ENCODE assay signal across 8 cellular contexts in the genomic region with DNA sequence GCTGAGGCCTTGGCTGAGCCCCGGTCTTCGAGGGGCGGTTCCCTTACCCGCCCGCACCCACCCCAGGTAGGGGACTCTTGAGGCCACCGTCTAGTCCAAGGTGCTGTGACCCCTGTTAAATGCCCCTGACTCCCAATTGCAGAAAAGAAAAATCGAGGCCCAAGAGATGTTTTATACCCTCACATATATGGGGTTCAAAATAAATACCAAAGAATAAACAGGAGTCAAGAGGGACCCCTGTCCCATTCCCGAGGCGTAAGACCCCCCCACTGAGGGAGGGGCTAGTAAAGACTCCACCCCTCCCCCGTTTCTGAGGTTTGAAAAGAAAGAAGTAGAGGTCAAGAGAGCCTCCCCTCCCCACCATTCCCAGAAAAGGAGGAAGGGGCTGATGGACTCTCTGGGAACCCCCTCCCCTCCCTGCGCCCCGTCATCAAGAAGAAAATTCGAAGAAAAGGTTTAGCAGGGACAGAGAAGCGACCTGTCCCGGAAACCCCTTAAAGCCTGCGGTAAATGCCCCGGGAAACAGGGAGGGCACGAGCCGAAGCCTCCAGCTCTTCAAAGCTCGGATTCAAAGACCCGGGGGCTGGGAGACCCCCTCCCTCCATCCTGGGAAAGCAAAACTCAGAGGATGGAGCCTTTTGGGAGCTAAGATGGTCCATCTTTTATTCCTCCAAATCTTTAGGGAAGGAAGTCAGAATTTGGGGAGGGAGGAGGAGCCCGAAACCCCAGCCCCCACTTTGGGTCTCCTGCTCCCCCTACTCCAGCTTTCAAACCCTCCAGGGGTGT. TPM values are rescaled to one million over a fixed set of nuclear protein-coding genes. Genes with fewer than 3 reads are reported as not detected.
DNase-seq lines count a peak whose midpoint lies in the region; ATAC-seq and TF ChIP-seq lines count a peak whose summit lies in the region.

No MANE protein-coding gene starts in this region.

- peak overlapping the region; percentile 68 for H3K4me2 ChIP-seq in OCI-LY3 (ENCODE audit: low read length)

- H3K9ac ChIP-seq in OCI-LY3 (ENCODE audit: low read length) (peak overlapping the region; percentile 76), iPS-15b (ENCODE audit: low read depth, low read length) (peak overlapping the region; percentile 81), skeletal muscle tissue (ENCODE audit: low read depth in 1 of 3, low read length in 3 of 3) (peak overlapping the region; percentile 93 to 98 (median 98))

- H2AFZ ChIP-seq in OCI-LY3 (ENCODE audit: low read depth, low read length) = peak overlapping the region; percentile 67

- peaks cover 12% of the 10 kb centered on the region; the same call in 1 of the 2 replicates for H4K20me1 ChIP-seq in OCI-LY3 (ENCODE audit: insufficient read depth, low read length)

- 0 to 1% (median 0%) methylated on average over 22 of the region's 22 CpGs for WGBS in adipose tissue, 3 donors

- H3K79me2 ChIP-seq in OCI-LY3 (ENCODE audit: low read length) = peaks cover 5% of the 10 kb centered on the region; the same call in 1 of the 2 replicates

- no peaks in the 10 kb centered on the region for H3K9me3 ChIP-seq in OCI-LY3 (ENCODE audit: insufficient read depth, low read length)
- H3K9me3 ChIP-seq in iPS-15b (ENCODE audit: control insufficient read depth, insufficient read depth, low read length) = no peaks in the 10 kb centered on the region
- no peaks in the 10 kb centered on the region for H3K9me3 ChIP-seq in skeletal muscle tissue (ENCODE audit: control insufficient read depth in 3 of 3, low read length in 3 of 3)

- TF ChIP-seq CTCF in OCI-LY3 (IDR thresholded peaks at IDR 0.05; ENCODE audit: low read depth, low read length) = no peak

- peak; percentile 12 for ATAC-seq in HG02885 (IDR thresholded peaks at IDR 0.05; ENCODE audit: poor library complexity, unreplicated experiment)

- H3K27ac ChIP-seq in OCI-LY3 (ENCODE audit: low read length) = peak overlapping the region; percentile 64
- H3K27ac ChIP-seq in adipose tissue (ENCODE audit: low read depth, low read length) = peak overlapping the region; percentile 65
- peak overlapping the region; percentile 100 for H3K27ac ChIP-seq in skeletal muscle tissue (ENCODE audit: low read depth, low read length)

- peak overlapping the region; percentile 81 for H3K4me3 ChIP-seq in OCI-LY3 (ENCODE audit: low read length)
- H3K4me3 ChIP-seq in iPS-15b (ENCODE audit: low read depth, low read length) = peak overlapping the region; percentile 69
- H3K4me3 ChIP-seq in skeletal muscle tissue (ENCODE audit: low read length in 3 of 3) = peak overlapping the region; percentile 76 to 87 (median 85)

- DNase-seq in activated T-cell treated with anti-CD3 and anti-CD28 coated beads for 4 hours (peak; percentile 38), HT-29 (ENCODE audit: low spot score) (no peak)
- DNase-seq in activated T-cell treated with anti-CD3 and anti-CD28 coated beads, Interleukin-2, amount 50 U/mL, for 1 hour = no peak

- H3K27me3 ChIP-seq in OCI-LY3 (ENCODE audit: low read depth, low read length) = peaks cover 6% of the 10 kb centered on the region
- H3K27me3 ChIP-seq in iPS-15b (ENCODE audit: control insufficient read depth, insufficient read depth, low read length) = no peaks in the 10 kb centered on the region
- no peaks in the 10 kb centered on the region for H3K27me3 ChIP-seq in skeletal muscle tissue (ENCODE audit: control insufficient read depth in 3 of 3, insufficient read depth in 3 of 3, low read length in 3 of 3)

- H3K4me1 ChIP-seq in OCI-LY3 (ENCODE audit: low read length) (peaks cover 13% of the 10 kb centered on the region), iPS-15b (ENCODE audit: control insufficient read depth, insufficient read depth, low read length) (peaks cover 4% of the 10 kb centered on the region), skeletal muscle tissue (ENCODE audit: control insufficient read depth in 3 of 3, insufficient read depth in 3 of 3, low read length in 3 of 3) (peaks cover 16 to 19% (median 16%) of the 10 kb centered on the region in 3 donors)

- H3K36me3 ChIP-seq in OCI-LY3 (replicated peaks; ENCODE audit: low read depth, low read length) (peaks cover 6% of the 10 kb centered on the region), iPS-15b (ENCODE audit: control insufficient read depth, insufficient read depth, low read length) (peaks cover 5% of the 10 kb centered on the region), skeletal muscle tissue (ENCODE audit: control insufficient read depth in 3 of 3, insufficient read depth in 3 of 3, low read length in 3 of 3) (peaks cover 4 to 12% (median 11%) of the 10 kb centered on the region in 3 donors)

RNA-seq across cellular contexts. Expression of a gene that starts 0.7 kb away (rescaled TPM):
- polyA plus RNA-seq in adipose tissue = 1 to 10 TPM in 2 of 3 donors, under 1 TPM in 1; 1.00 to 5.2 (median 1.5) TPM
- 0.52 TPM for total RNA-seq in skeletal muscle tissue
- total RNA-seq in HT-29 (2014; rRNA removed; shearing (Covaris generic)) = 1.2 and 2.7 TPM in 2 replicates

RNA-seq across cellular contexts. Expression of a gene that starts 11.6 kb away (rescaled TPM):
- 10 to 100 TPM in 2 of 3 donors, 1 to 10 TPM in 1; 8.0 to 14.6 (median 10.6) TPM for polyA plus RNA-seq in adipose tissue
- total RNA-seq in skeletal muscle tissue = 4.2 TPM
- 42.3 and 54.3 TPM in 2 replicates for total RNA-seq in HT-29 (2014; rRNA removed; shearing (Covaris generic))

RNA-seq across cellular contexts. Expression of a gene that starts 21.7 kb away (rescaled TPM):
- 1 to 10 TPM in 1 of 3 donors, under 1 TPM in 2; 0.20 to 4.0 (median 0.22) TPM for polyA plus RNA-seq in adipose tissue
- total RNA-seq in skeletal muscle tissue = 2.1 TPM
- total RNA-seq in HT-29 (2014; rRNA removed; shearing (Covaris generic)) = 3.4 TPM in 1 of 2 replicates, not detected in the other

RNA-seq across cellular contexts. Expression of a gene that starts 31.0 kb away (rescaled TPM):
- polyA plus RNA-seq in adipose tissue = 100 to 1,000 TPM in 1 of 3 donors, 10 to 100 TPM in 2; 30.8 to 205 (median 70.3) TPM
- total RNA-seq in skeletal muscle tissue = 3.7 TPM
- 58.9 and 74.6 TPM in 2 replicates for total RNA-seq in HT-29 (2014; rRNA removed; shearing (Covaris generic))

RNA-seq across cellular contexts. Expression of a gene that starts 51.6 kb away (rescaled TPM):
- polyA plus RNA-seq in adipose tissue = 1 to 10 TPM; 1.4 to 5.2 (median 1.6) TPM
- 11.5 TPM for total RNA-seq in skeletal muscle tissue
- total RNA-seq in HT-29 (2014; rRNA removed; shearing (Covaris generic)) = 26.4 and 37.7 TPM in 2 replicates
